ENCODE assay signal across 1 cellular context in genomic region chr19:54209748-54210494, GRCh38.
TF ChIP-seq lines count a peak whose summit lies in the region.

No MANE protein-coding gene starts in this region.

TF ChIP-seq in SK-N-SH, 30 proteins besides CTCF, POLR2A, EP300 and RAD21 (continued from another document):
- TF ChIP-seq POLR2AphosphoS5 (IDR thresholded peaks at IDR 0.05; ENCODE audit: low read depth, low read length) (peak; percentile 84), TCF12 (IDR thresholded peaks at IDR 0.05) (peak; percentile 41), PBX3 (IDR thresholded peaks at IDR 0.05) (peak; percentile 21; the same call in 1 of the 2 replicates), CHD2 (IDR thresholded peaks at IDR 0.05; ENCODE audit: low read length, partially characterized antibody) (peak; percentile 47), IRF3 (IDR thresholded peaks at IDR 0.05; ENCODE audit: low read depth, low read length) (no peak)
